ENCODE assay signal across 8 cellular contexts in the genomic region with DNA sequence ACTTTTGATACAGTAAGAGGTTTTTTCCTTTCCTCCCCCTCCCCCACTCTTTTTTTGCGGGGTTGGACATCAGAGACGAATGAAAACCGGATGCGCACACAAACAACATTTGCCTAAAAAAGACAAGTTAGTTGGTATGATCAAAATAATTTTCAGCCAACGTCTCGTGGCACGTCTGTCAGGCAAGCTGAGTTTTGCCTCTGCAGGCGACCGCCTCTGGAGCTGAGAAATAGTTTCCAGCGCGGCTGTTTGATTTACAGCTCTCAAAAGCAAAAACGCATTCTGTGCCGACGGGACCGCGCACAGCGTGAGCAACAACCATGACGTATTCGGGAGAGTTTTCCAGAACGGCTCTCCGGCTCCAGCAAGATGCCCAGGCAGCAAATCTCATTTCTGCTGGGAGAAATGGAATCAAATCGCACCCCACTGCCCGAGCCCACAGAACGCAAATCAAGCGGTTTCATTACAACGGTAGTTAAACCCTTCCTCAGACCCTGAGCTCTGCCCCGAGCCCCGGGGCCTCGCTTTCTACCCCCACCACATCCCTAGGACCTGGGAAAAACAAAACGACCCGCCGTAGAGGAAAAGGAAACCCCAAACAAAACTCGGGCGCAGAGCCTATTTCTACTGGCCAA. TPM values are rescaled to one million over a fixed set of nuclear protein-coding genes. Genes with fewer than 3 reads are reported as not detected.
A peak's percentile ranks its signal among the peaks of the same experiment; 100 is the strongest.
DNase-seq lines count a peak whose midpoint lies in the region; ATAC-seq and TF ChIP-seq lines count a peak whose summit lies in the region.

No MANE protein-coding gene starts in this region.

- intact Hi-C loops in MCF 10A (cut with micrococcal nuclease), result no loop called here
- intact Hi-C loops in PC-3 (cut with micrococcal nuclease), result loop anchor here (1.0 to 10.0 kb wide), 9 partner anchors 13 to 767 kb away; partner anchors contain the start of genes CALM1 and RPS6KA5
- intact Hi-C loops in cardiac septum (cut with DNase I), result loop anchor here (1.0 to 10.0 kb wide), 3 partner anchors 14 to 792 kb away; partner anchors contain the start of gene NRDE2

- no peaks in the 10 kb centered on the region for H3K9me3 Mint-ChIP-seq in MCF 10A (ENCODE audit: unreplicated experiment)

- TF ChIP-seq POLR2A in upper lobe of left lung (IDR thresholded peaks at IDR 0.05), result no peak

- peaks cover 9% of the 10 kb centered on the region for H3K27me3 Mint-ChIP-seq in MCF 10A (ENCODE audit: insufficient read depth, unreplicated experiment)

- peak; percentile 0 for ATAC-seq in HG03432 (IDR thresholded peaks at IDR 0.05; ENCODE audit: unreplicated experiment)
- ATAC-seq in PC-3, result peak; percentile 28
- ATAC-seq in upper lobe of left lung (ENCODE audit: low FRiP score in 2 of 2), result peak; percentile 62 to 65

- H3K9ac ChIP-seq in PC-3 (ENCODE audit: low read length), result peak overlapping the region; percentile 98

- H4K20me1 ChIP-seq in PC-3 (ENCODE audit: low read length), result no peaks in the 10 kb centered on the region

- H3K27ac ChIP-seq in PC-3 (ENCODE audit: low read length) (peak overlapping the region; percentile 86), upper lobe of left lung (peak overlapping the region; percentile 99 to 100 (median 99))

- H3F3A ChIP-seq in PC-3 (ENCODE audit: low read length, unreplicated experiment), result no peaks in the 10 kb centered on the region

- no peak overlapping the region for H3K4me3 Mint-ChIP-seq in MCF 10A (ENCODE audit: unreplicated experiment)

- H3K4me3 ChIP-seq in PC-3 (ENCODE audit: low read length), result peak overlapping the region; percentile 82
- H3K4me3 ChIP-seq in upper lobe of left lung, result peak overlapping the region; percentile 45 to 67 (median 53)

- in situ Hi-C loops in T47D (cut with HindIII; ENCODE audit: low pct_unique_long_range_greater_than_20kb, low sequenced_read_pairs), result no loop called here

- peak overlapping the region; percentile 95 for H2AFZ ChIP-seq in PC-3 (ENCODE audit: low read length)

- no peaks in the 10 kb centered on the region for H3K36me3 Mint-ChIP-seq in MCF 10A (ENCODE audit: insufficient read depth, unreplicated experiment)

- H3K27ac Mint-ChIP-seq in MCF 10A (ENCODE audit: low read depth, unreplicated experiment), result no peak overlapping the region

- peaks cover 4% of the 10 kb centered on the region; the same call in 1 of the 2 replicates for H3K79me2 ChIP-seq in PC-3 (ENCODE audit: low read length)

- BruUV-seq in MCF 10A (replicated peaks; lab: Mats Ljungman, UMichigan) (no TSS peak), PC-3 (replicated peaks; lab: Mats Ljungman, UMichigan) (TSS peak; percentile 82)

- CTCF ChIA-PET in MCF 10A (lab: Yijun Ruan, JAX), result interaction anchor here (0.8 to 1.0 kb wide), 2 partner anchors 86 to 315 kb away, joined by 3 to 4 read pairs; no protein-coding TSS in a partner anchor
- CTCF ChIA-PET in PC-3 (lab: Charles Lee), result interaction anchor here (0.5 to 1.5 kb wide), 6 partner anchors 15 to 376 kb away, joined by 3 to 8 read pairs (median 4); no protein-coding TSS in a partner anchor

- no peak for TF ChIP-seq EP300 in upper lobe of left lung (IDR thresholded peaks at IDR 0.05)

- WGBS in upper lobe of left lung, 2 donors, result 0% methylated on average over 25 to 34 of the region's 34 CpGs

- peak overlapping the region; percentile 91 for H3K4me2 ChIP-seq in PC-3 (ENCODE audit: low read length)

- no peaks in the 10 kb centered on the region for H3K36me3 ChIP-seq in PC-3 (ENCODE audit: low read depth, low read length)
- H3K36me3 ChIP-seq in upper lobe of left lung, result no peaks in the 10 kb centered on the region

- no peaks in the 10 kb centered on the region for H3K9me2 ChIP-seq in PC-3 (replicated peaks; ENCODE audit: low read length)

- H3K4me1 ChIP-seq in PC-3 (ENCODE audit: insufficient read depth, low read length) (peaks cover 30% of the 10 kb centered on the region), upper lobe of left lung (peaks cover 9 to 28% (median 22%) of the 10 kb centered on the region in 4 donors)

- no peak for TF ChIP-seq CTCF in MCF 10A (IDR thresholded peaks at IDR 0.05; ENCODE audit: unreplicated experiment)
- TF ChIP-seq CTCF in PC-3 (conservative IDR thresholded peaks at IDR 0.05; ENCODE audit: low read depth, low read length), result no peak
- TF ChIP-seq CTCF in upper lobe of left lung (IDR thresholded peaks at IDR 0.05), result no peak

- POLR2A ChIA-PET in MCF 10A (lab: Yijun Ruan, JAX), result interaction anchor here (2.4 kb wide), 1 partner anchor 14 kb away, joined by 9 read pairs; the partner anchor contains the start of gene CALM1
- POLR2A ChIA-PET in PC-3 (lab: Charles Lee; ENCODE audit: unreplicated experiment), result interaction anchor here (0.6 to 2.6 kb wide), 6 partner anchors 15 to 512 kb away, joined by 3 to 9 read pairs (median 6); no protein-coding TSS in a partner anchor

- H3K27me3 ChIP-seq in PC-3 (ENCODE audit: low read length), result no peaks in the 10 kb centered on the region
- no peaks in the 10 kb centered on the region for H3K27me3 ChIP-seq in upper lobe of left lung

- DNase-seq in T47D (ENCODE audit: low read depth in 1 of 2, low spot score in 1 of 2), result peak; percentile 29 to 81
- no peak for DNase-seq in MCF 10A (ENCODE audit: unreplicated experiment)
- peak; percentile 67 for DNase-seq in PC-3
- peak; percentile 81 for DNase-seq in activated naive CD4-positive, alpha-beta T cell treated with anti-CD3 and anti-CD28 coated beads, Interleukin-2, amount 50 U/mL, for 16 hours
- DNase-seq in cardiac septum (ENCODE audit: low spot score), result peak; percentile 83
- peak; percentile 88 for DNase-seq in pons (ENCODE audit: low spot score)
- peak in 1 of 2 donors; percentile 50 for DNase-seq in upper lobe of left lung

- H3K4me1 Mint-ChIP-seq in MCF 10A (ENCODE audit: insufficient read depth, unreplicated experiment), result no peaks in the 10 kb centered on the region

- no peaks in the 10 kb centered on the region for H3K9me3 ChIP-seq in PC-3 (ENCODE audit: low read length)
- H3K9me3 ChIP-seq in upper lobe of left lung, result no peaks in the 10 kb centered on the region

RNA-seq across cellular contexts. Expression of gene CALM1, which starts 14.2 kb away (rescaled TPM):
- total RNA-seq in MCF 10A (2022) (122 and 140 TPM in 2 replicates), PC-3 (2014; rRNA removed) (594 and 1,162 TPM in 2 replicates), cardiac septum (362 TPM), upper lobe of left lung (100 to 1,000 TPM; 186 to 586 (median 415) TPM)

RNA-seq across cellular contexts. Expression of gene NRDE2, which starts 50.9 kb away (rescaled TPM):
- 16.5 and 18.4 TPM in 2 replicates for total RNA-seq in MCF 10A (2022)
- total RNA-seq in PC-3 (2014; rRNA removed), result 18.3 and 29.5 TPM in 2 replicates
- total RNA-seq in cardiac septum, result 11.2 TPM
- total RNA-seq in upper lobe of left lung, result 10 to 100 TPM; 12.0 to 51.3 (median 20.3) TPM

Comparison
In these comparisons a context has a peak if more than half of its experiments do, and no peak if none do; other contexts are left out.
1. ATAC-seq: peak in every context shown above with its lines; median percentile 64 in upper lobe of left lung; 28 in PC-3; 0 in HG03432.